In genomic region chr9:116087751-116088194, GRCh38 we compare ENCODE assay signal across 10 cellular contexts.
A peak's percentile ranks its signal among the peaks of the same experiment; 100 is the strongest.
DNase-seq lines count a peak whose midpoint lies in the region; ATAC-seq and TF ChIP-seq lines count a peak whose summit lies in the region.
"Had no signal": no experiment of that assay in that cellular context is flagged by ENCODE, and none has a peak within 500 bp of the region (broad histone marks: within the 10 kb centered on the region; RNA-seq: fewer than 3 reads in every experiment).

No MANE protein-coding gene starts in this region.

- peak; percentile 25 for ATAC-seq in left ventricle myocardium superior
- no peak for ATAC-seq in CD8-positive, alpha-beta T cell
- ATAC-seq in GM19035 (IDR thresholded peaks at IDR 0.05; ENCODE audit: unreplicated experiment): no peak
- ATAC-seq: activated CD8-positive, alpha-beta T cell treated with anti-CD3 and anti-CD28 coated beads, Interleukin-2, amount 10 ng/mL, durations not matched to agents 7 days and 5 days had no signal

- H3K4me3 ChIP-seq in ACC112 (ENCODE audit: low read depth, low read length) (peak overlapping the region; percentile 17; the same call in 1 of the 2 replicates), sigmoid colon (no peak overlapping the region)
- H3K4me3 ChIP-seq in CD8-positive, alpha-beta T cell (ENCODE audit: low read depth, low read length): no peak overlapping the region
- H3K4me3 ChIP-seq: uterus had no signal

- POLR2A ChIA-PET in CD8-positive, alpha-beta T cell (lab: Charles Lee): no interaction called here

- no peak overlapping the region for H3K27ac Mint-ChIP-seq in CD8-positive, alpha-beta T cell
- H3K27ac Mint-ChIP-seq: activated CD8-positive, alpha-beta T cell treated with anti-CD3 and anti-CD28 coated beads, Interleukin-2, amount 10 ng/mL, durations not matched to agents 7 days and 5 days had no signal

- H3K4me1 ChIP-seq in ACC112 (ENCODE audit: control insufficient read depth, insufficient read depth, low read length, unreplicated experiment) (peaks cover 21% of the 10 kb centered on the region), sigmoid colon (peaks cover 0 to 9% (median 0%) of the 10 kb centered on the region in 4 donors)
- no peaks in the 10 kb centered on the region for H3K4me1 ChIP-seq in CD8-positive, alpha-beta T cell (ENCODE audit: insufficient read depth, low read length)
- H3K4me1 ChIP-seq: uterus had no signal

- no peak for TF ChIP-seq POLR2A in sigmoid colon (IDR thresholded peaks at IDR 0.05)

- no peak for TF ChIP-seq EP300 in sigmoid colon (IDR thresholded peaks at IDR 0.05)

- no peaks in the 10 kb centered on the region for H3K4me1 Mint-ChIP-seq in CD8-positive, alpha-beta T cell (ENCODE audit: low read depth)

- no peaks in the 10 kb centered on the region for H3K36me3 Mint-ChIP-seq in CD8-positive, alpha-beta T cell

- peak; percentile 76 for DNase-seq in HCEC 1CT
- no peak for DNase-seq in left ventricle myocardium superior
- no peak for DNase-seq in NCI-H510A (lab: John Stamatoyannopoulos, UW)
- no peak for DNase-seq in sigmoid colon
- no peak for DNase-seq in CD8-positive, alpha-beta T cell
- DNase-seq: activated CD8-positive, alpha-beta T cell treated with anti-CD3 and anti-CD28 coated beads, Interleukin-2, amount 10 ng/mL, durations not matched to agents 7 days and 5 days had no signal

- no peaks in the 10 kb centered on the region for H3K36me3 ChIP-seq in ACC112 (ENCODE audit: insufficient read depth, low read length)
- no peaks in the 10 kb centered on the region for H3K36me3 ChIP-seq in sigmoid colon
- H3K36me3 ChIP-seq in CD8-positive, alpha-beta T cell (ENCODE audit: insufficient read depth, low read length): no peaks in the 10 kb centered on the region
- H3K36me3 ChIP-seq: uterus had no signal

- H3K27me3 Mint-ChIP-seq in CD8-positive, alpha-beta T cell (ENCODE audit: low read depth): no peaks in the 10 kb centered on the region

- H3K27me3 ChIP-seq in ACC112 (ENCODE audit: insufficient read depth, low read length): no peaks in the 10 kb centered on the region
- no peaks in the 10 kb centered on the region for H3K27me3 ChIP-seq in sigmoid colon
- H3K27me3 ChIP-seq in CD8-positive, alpha-beta T cell (ENCODE audit: insufficient read depth, low read length): no peaks in the 10 kb centered on the region
- H3K27me3 ChIP-seq: uterus had no signal

- no peaks in the 10 kb centered on the region for H3K79me2 ChIP-seq in ACC112 (ENCODE audit: control insufficient read depth, insufficient read depth, low read length, unreplicated experiment)

- no peak for TF ChIP-seq CTCF in VCaP (conservative IDR thresholded peaks at IDR 0.05)
- no peak for TF ChIP-seq CTCF in sigmoid colon (IDR thresholded peaks at IDR 0.05)
- no peak for TF ChIP-seq CTCF in CD8-positive, alpha-beta T cell (IDR thresholded peaks at IDR 0.05)

- intact Hi-C loops in left ventricle myocardium superior (cut with micrococcal nuclease) (loop anchor here (10.0 kb wide), 1 partner anchor 203 kb away; no protein-coding TSS in a partner anchor), sigmoid colon (cut with DNase I) (no loop called here)
- intact Hi-C loops in CD8-positive, alpha-beta T cell (cut with DNase I, micrococcal nuclease): no loop called here

- H3K27ac ChIP-seq in ACC112 (ENCODE audit: low read depth, low read length) (peak overlapping the region; percentile 88), VCaP (peak overlapping the region; percentile 38), sigmoid colon (no peak overlapping the region)
- H3K27ac ChIP-seq in CD8-positive, alpha-beta T cell (ENCODE audit: low read depth, low read length): no peak overlapping the region
- H3K27ac ChIP-seq: uterus had no signal

- CTCF ChIA-PET in CD8-positive, alpha-beta T cell (lab: Charles Lee): no interaction called here

- H3K4me3 Mint-ChIP-seq in CD8-positive, alpha-beta T cell: no peak overlapping the region
- H3K4me3 Mint-ChIP-seq: activated CD8-positive, alpha-beta T cell treated with anti-CD3 and anti-CD28 coated beads, Interleukin-2, amount 10 ng/mL, durations not matched to agents 7 days and 5 days had no signal

- H3K9me3 Mint-ChIP-seq in CD8-positive, alpha-beta T cell: peaks cover 5% of the 10 kb centered on the region

- WGBS in sigmoid colon, 2 donors: 29 to 57% methylated on average over 3 of the region's 3 CpGs

- H2AFZ ChIP-seq in ACC112 (ENCODE audit: low read length, unreplicated experiment): no peak overlapping the region

- H3K9me3 ChIP-seq in sigmoid colon: no peaks in the 10 kb centered on the region
- no peaks in the 10 kb centered on the region for H3K9me3 ChIP-seq in CD8-positive, alpha-beta T cell (ENCODE audit: low read length)
- H3K9me3 ChIP-seq: uterus had no signal

Comparison
In these comparisons a context has a peak if more than half of its experiments do, and no peak if none do; other contexts are left out.
1. H3K27ac ChIP-seq: peak in ACC112 (single experiment) and VCaP (single experiment); none in sigmoid colon (0 of 4) and CD8-positive, alpha-beta T cell (single experiment).